23 cellular contexts compared by ENCODE assay signal in the genomic region with DNA sequence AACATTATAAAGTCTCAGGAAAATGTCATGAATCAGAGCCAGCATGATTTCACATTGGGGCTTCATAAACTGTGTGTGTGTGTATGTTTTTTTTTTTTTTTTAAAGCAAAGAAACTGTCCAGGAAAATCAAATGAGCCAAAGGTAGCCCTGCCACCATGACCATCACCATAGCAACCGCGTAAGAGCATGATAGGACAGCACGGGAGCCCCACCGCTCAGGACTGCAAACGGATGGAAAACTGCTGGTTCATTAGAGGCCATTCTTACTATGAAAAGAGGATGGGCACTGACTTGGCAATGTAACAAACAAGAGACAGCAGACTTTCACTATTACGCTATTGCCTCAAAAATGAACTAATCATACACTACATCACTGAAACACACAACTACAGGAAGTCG.
DNase-seq lines count a peak whose midpoint lies in the region; ATAC-seq and TF ChIP-seq lines count a peak whose summit lies in the region.
"Had no signal": no experiment of that assay in that cellular context is flagged by ENCODE, and none has a peak within 500 bp of the region (broad histone marks: within the 10 kb centered on the region; RNA-seq: fewer than 3 reads in every experiment).

No MANE protein-coding gene starts in this region.

- no peak overlapping the region for H3K27ac Mint-ChIP-seq in GM23338
- H3K27ac Mint-ChIP-seq: activated CD8-positive, alpha-beta memory T cell treated with anti-CD3 and anti-CD28 coated beads, Interleukin-2, amount 10 ng/mL, durations not matched to agents 7 days and 5 days; progenitor cell of endocrine pancreas; stimulated activated memory B cell treated with anti-CD40 and anti-IgM and Interleukin-4, amounts not matched to agents 10 μg/mL and 1 μg/mL and 100 μg/mL, for 72 hours had no signal

- no peaks in the 10 kb centered on the region for H3K27me3 Mint-ChIP-seq in GM23338 (ENCODE audit: insufficient read depth, low read depth, poor library complexity)
- H3K27me3 Mint-ChIP-seq: activated CD8-positive, alpha-beta memory T cell treated with anti-CD3 and anti-CD28 coated beads, Interleukin-2, amount 10 ng/mL, durations not matched to agents 7 days and 5 days had no signal

- no peak overlapping the region for H3K27ac ChIP-seq in GM23338 (ENCODE audit: low read depth)
- H3K27ac ChIP-seq: brain microvascular endothelial cell, upper lobe of right lung, VCaP had no signal

- no peaks in the 10 kb centered on the region for H3K79me2 ChIP-seq in GM23338 (replicated peaks; ENCODE audit: insufficient read depth)

- intact Hi-C loops in posterior vena cava (cut with DNase I) = no loop called here

- no peaks in the 10 kb centered on the region for H3K4me1 ChIP-seq in GM23338 (ENCODE audit: insufficient read depth)
- H3K4me1 ChIP-seq: upper lobe of right lung had no signal

- no peaks in the 10 kb centered on the region for H3K27me3 ChIP-seq in GM23338 (ENCODE audit: insufficient read depth)
- H3K27me3 ChIP-seq: brain microvascular endothelial cell, upper lobe of right lung had no signal

- H3K9me3 Mint-ChIP-seq in GM23338 = no peaks in the 10 kb centered on the region
- H3K9me3 Mint-ChIP-seq: neural crest cell; stimulated activated memory B cell treated with anti-CD40 and anti-IgM and Interleukin-4, amounts not matched to agents 10 μg/mL and 1 μg/mL and 100 μg/mL, for 72 hours had no signal

- H3K4me3 Mint-ChIP-seq in GM23338 = no peak overlapping the region
- H3K4me3 Mint-ChIP-seq: activated CD8-positive, alpha-beta memory T cell treated with anti-CD3 and anti-CD28 coated beads, Interleukin-2, amount 10 ng/mL, durations not matched to agents 7 days and 5 days; neural crest cell; stimulated activated memory B cell treated with anti-CD40 and anti-IgM and Interleukin-4, amounts not matched to agents 10 μg/mL and 1 μg/mL and 100 μg/mL, for 72 hours had no signal

- DNase-seq in GM23338 (ENCODE audit: low spot score) (peak; percentile 37), NCI-H1417 treated with DMSO at 0.1 percent for 48 hours (lab: John Stamatoyannopoulos, UW) (peak; percentile 17), SK-N-DZ (ENCODE audit: low spot score) (peak; percentile 33), left kidney (ENCODE audit: low read depth, low spot score) (peak; percentile 81), UCSD-AML1 (lab: John Stamatoyannopoulos, UW; ENCODE audit: unreplicated experiment) (no peak), hippocampal formation (lab: John Stamatoyannopoulos, UW) (no peak), SIG-M5 (lab: John Stamatoyannopoulos, UW) (no peak), posterior vena cava (ENCODE audit: low spot score) (no peak)
- DNase-seq: activated CD4-positive, alpha-beta T cell treated with anti-CD3 and anti-CD28 coated beads for 48 hours; activated CD8-positive, alpha-beta memory T cell treated with anti-CD3 and anti-CD28 coated beads, Interleukin-2, amount 10 ng/mL, durations not matched to agents 7 days and 5 days; activated naive CD4-positive, alpha-beta T cell treated with Interleukin-2 at 50 U/mL for 16 hours; brain microvascular endothelial cell; DMS153; effector memory CD4-positive, alpha-beta T cell; HCEC 1CT; NCI-H2171; OCI-M1; stimulated activated CD4-positive, alpha-beta T cell treated with anti-CD3 and anti-CD28 coated beads, Interleukin-4, amount 100 ng/mL, for 4 hours; upper lobe of right lung had no signal

- H3K4me1 Mint-ChIP-seq in GM23338 = no peaks in the 10 kb centered on the region
- H3K4me1 Mint-ChIP-seq: activated CD8-positive, alpha-beta memory T cell treated with anti-CD3 and anti-CD28 coated beads, Interleukin-2, amount 10 ng/mL, durations not matched to agents 7 days and 5 days; neural crest cell; stimulated activated memory B cell treated with anti-CD40 and anti-IgM and Interleukin-4, amounts not matched to agents 10 μg/mL and 1 μg/mL and 100 μg/mL, for 72 hours had no signal

- no peak overlapping the region for H2AFZ ChIP-seq in GM23338

- no peaks in the 10 kb centered on the region for H3K36me3 ChIP-seq in GM23338 (ENCODE audit: insufficient read depth)
- H3K36me3 ChIP-seq: brain microvascular endothelial cell, upper lobe of right lung had no signal

- H3F3A ChIP-seq in GM23338 (replicated peaks; ENCODE audit: low read depth) = no peaks in the 10 kb centered on the region

- no peak overlapping the region for H3K4me3 ChIP-seq in GM23338
- H3K4me3 ChIP-seq: upper lobe of right lung had no signal

- H4K20me1 ChIP-seq in GM23338 (replicated peaks; ENCODE audit: insufficient read depth) = no peaks in the 10 kb centered on the region

- H3K9me2 ChIP-seq in GM23338 (ENCODE audit: insufficient read depth) = no peaks in the 10 kb centered on the region

- no peak for TF ChIP-seq CTCF in GM23338 (conservative IDR thresholded peaks at IDR 0.05; ENCODE audit: low read depth in 2 of 2)

- ATAC-seq in GM23338 = peak; percentile 53
- ATAC-seq: activated CD8-positive, alpha-beta memory T cell treated with anti-CD3 and anti-CD28 coated beads, Interleukin-2, amount 10 ng/mL, durations not matched to agents 7 days and 5 days; stimulated activated memory B cell treated with anti-CD40 and anti-IgM and Interleukin-4, amounts not matched to agents 10 μg/mL and 1 μg/mL and 100 μg/mL, for 72 hours; upper lobe of right lung had no signal

- H3K36me3 Mint-ChIP-seq in GM23338 (ENCODE audit: low read depth) = no peaks in the 10 kb centered on the region
- H3K36me3 Mint-ChIP-seq: activated CD8-positive, alpha-beta memory T cell treated with anti-CD3 and anti-CD28 coated beads, Interleukin-2, amount 10 ng/mL, durations not matched to agents 7 days and 5 days; stimulated activated memory B cell treated with anti-CD40 and anti-IgM and Interleukin-4, amounts not matched to agents 10 μg/mL and 1 μg/mL and 100 μg/mL, for 72 hours had no signal

- no peak overlapping the region for H3K4me2 ChIP-seq in GM23338

TF ChIP-seq in GM23338, 12 proteins besides CTCF, POLR2A, EP300 and RAD21 (continues in another document):
- no peak for TF ChIP-seq STAT1 (IDR thresholded peaks at IDR 0.05; ENCODE audit: unreplicated experiment)
- TF ChIP-seq ZNF331 (CRISPR knock-in tag; IDR thresholded peaks at IDR 0.05; ENCODE audit: low read depth) = no peak
- TF ChIP-seq, protein P1, sequence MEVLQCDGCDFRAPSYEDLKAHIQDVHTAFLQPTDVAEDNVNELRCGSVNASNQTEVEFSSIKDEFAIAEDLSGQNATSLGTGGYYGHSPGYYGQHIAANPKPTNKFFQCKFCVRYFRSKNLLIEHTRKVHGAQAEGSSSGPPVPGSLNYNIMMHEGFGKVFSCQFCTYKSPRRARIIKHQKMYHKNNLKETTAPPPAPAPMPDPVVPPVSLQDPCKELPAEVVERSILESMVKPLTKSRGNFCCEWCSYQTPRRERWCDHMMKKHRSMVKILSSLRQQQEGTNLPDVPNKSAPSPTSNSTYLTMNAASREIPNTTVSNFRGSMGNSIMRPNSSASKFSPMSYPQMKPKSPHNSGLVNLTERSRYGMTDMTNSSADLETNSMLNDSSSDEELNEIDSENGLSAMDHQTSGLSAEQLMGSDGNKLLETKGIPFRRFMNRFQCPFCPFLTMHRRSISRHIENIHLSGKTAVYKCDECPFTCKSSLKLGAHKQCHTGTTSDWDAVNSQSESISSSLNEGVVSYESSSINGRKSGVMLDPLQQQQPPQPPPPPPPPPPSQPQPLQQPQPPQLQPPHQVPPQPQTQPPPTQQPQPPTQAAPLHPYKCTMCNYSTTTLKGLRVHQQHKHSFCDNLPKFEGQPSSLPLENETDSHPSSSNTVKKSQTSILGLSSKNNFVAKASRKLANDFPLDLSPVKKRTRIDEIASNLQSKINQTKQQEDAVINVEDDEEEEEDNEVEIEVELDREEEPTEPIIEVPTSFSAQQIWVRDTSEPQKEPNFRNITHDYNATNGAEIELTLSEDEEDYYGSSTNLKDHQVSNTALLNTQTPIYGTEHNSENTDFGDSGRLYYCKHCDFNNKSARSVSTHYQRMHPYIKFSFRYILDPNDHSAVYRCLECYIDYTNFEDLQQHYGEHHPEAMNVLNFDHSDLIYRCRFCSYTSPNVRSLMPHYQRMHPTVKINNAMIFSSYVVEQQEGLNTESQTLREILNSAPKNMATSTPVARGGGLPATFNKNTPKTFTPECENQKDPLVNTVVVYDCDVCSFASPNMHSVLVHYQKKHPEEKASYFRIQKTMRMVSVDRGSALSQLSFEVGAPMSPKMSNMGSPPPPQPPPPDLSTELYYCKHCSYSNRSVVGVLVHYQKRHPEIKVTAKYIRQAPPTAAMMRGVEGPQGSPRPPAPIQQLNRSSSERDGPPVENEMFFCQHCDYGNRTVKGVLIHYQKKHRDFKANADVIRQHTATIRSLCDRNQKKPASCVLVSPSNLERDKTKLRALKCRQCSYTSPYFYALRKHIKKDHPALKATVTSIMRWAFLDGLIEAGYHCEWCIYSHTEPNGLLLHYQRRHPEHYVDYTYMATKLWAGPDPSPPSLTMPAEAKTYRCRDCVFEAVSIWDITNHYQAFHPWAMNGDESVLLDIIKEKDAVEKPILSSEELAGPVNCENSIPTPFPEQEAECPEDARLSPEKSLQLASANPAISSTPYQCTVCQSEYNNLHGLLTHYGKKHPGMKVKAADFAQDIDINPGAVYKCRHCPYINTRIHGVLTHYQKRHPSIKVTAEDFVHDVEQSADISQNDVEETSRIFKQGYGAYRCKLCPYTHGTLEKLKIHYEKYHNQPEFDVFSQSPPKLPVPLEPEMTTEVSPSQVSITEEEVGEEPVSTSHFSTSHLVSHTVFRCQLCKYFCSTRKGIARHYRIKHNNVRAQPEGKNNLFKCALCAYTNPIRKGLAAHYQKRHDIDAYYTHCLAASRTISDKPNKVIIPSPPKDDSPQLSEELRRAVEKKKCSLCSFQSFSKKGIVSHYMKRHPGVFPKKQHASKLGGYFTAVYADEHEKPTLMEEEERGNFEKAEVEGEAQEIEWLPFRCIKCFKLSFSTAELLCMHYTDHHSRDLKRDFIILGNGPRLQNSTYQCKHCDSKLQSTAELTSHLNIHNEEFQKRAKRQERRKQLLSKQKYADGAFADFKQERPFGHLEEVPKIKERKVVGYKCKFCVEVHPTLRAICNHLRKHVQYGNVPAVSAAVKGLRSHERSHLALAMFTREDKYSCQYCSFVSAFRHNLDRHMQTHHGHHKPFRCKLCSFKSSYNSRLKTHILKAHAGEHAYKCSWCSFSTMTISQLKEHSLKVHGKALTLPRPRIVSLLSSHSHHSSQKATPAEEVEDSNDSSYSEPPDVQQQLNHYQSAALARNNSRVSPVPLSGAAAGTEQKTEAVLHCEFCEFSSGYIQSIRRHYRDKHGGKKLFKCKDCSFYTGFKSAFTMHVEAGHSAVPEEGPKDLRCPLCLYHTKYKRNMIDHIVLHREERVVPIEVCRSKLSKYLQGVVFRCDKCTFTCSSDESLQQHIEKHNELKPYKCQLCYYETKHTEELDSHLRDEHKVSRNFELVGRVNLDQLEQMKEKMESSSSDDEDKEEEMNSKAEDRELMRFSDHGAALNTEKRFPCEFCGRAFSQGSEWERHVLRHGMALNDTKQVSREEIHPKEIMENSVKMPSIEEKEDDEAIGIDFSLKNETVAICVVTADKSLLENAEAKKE (CRISPR knock-in tag; IDR thresholded peaks at IDR 0.05) = no peak
- TF ChIP-seq EZH2 (IDR thresholded peaks at IDR 0.05; ENCODE audit: low read depth, unreplicated experiment) = no peak
- no peak for TF ChIP-seq JUNB (IDR thresholded peaks at IDR 0.05; ENCODE audit: unreplicated experiment)
- no peak for TF ChIP-seq NANOG (IDR thresholded peaks at IDR 0.05; ENCODE audit: borderline replicate concordance)
- TF ChIP-seq CREB1 (CRISPR knock-in tag; IDR thresholded peaks at IDR 0.05; ENCODE audit: low read depth) = no peak

Comparison
In these comparisons a context has a peak if more than half of its experiments do, and no peak if none do; other contexts are left out.
1. DNase-seq: peak in GM23338 (single experiment), NCI-H1417 treated with DMSO at 0.1 percent for 48 hours (single experiment), SK-N-DZ (single experiment) and left kidney (single experiment); none in UCSD-AML1 (single experiment), hippocampal formation (0 of 2), SIG-M5 (single experiment) and posterior vena cava (single experiment).